In genomic region chrX:40952855-40953254, GRCh38 we compare ENCODE assay signal across 9 cellular contexts.
DNase-seq lines count a peak whose midpoint lies in the region; ATAC-seq and TF ChIP-seq lines count a peak whose summit lies in the region.
"Had no signal": no experiment of that assay in that cellular context is flagged by ENCODE, and none has a peak within 500 bp of the region (broad histone marks: within the 10 kb centered on the region; RNA-seq: fewer than 3 reads in every experiment).

No MANE protein-coding gene starts in this region.

- TF ChIP-seq EP300 in esophagus muscularis mucosa (IDR thresholded peaks at IDR 0.05) = no peak

- ATAC-seq in stimulated activated naive B cell treated with anti-CD40 and anti-IgM and Interleukin-4, amounts not matched to agents 10 μg/mL and 1 μg/mL and 100 μg/mL, for 72 hours (replicated peaks) = peak; percentile 92
- no peak for ATAC-seq in GM21528 (IDR thresholded peaks at IDR 0.05; ENCODE audit: low FRiP score, unreplicated experiment)

- TF ChIP-seq CTCF in OCI-LY3 (IDR thresholded peaks at IDR 0.05; ENCODE audit: low read depth, low read length) (no peak), esophagus muscularis mucosa (IDR thresholded peaks at IDR 0.05) (no peak)

- H3K4me3 ChIP-seq in OCI-LY3 (ENCODE audit: low read length) (peak overlapping the region; percentile 70), esophagus muscularis mucosa (peak overlapping the region; percentile 4 to 47 (median 15))
- H3K4me3 ChIP-seq: prostate gland had no signal

- H3K27ac ChIP-seq in OCI-LY3 (ENCODE audit: low read length) = peak overlapping the region; percentile 93
- no peak overlapping the region for H3K27ac ChIP-seq in esophagus muscularis mucosa (replicated peaks in 1 of 4)
- H3K27ac ChIP-seq: prostate gland had no signal

- peak overlapping the region; percentile 11 for H3K27ac Mint-ChIP-seq in activated CD4-positive, alpha-beta T cell treated with anti-CD3 and anti-CD28 coated beads, Interleukin-2, amount 10 ng/mL, durations not matched to agents 24 days and 14 days
- peak overlapping the region; percentile 94 for H3K27ac Mint-ChIP-seq in stimulated activated naive B cell treated with anti-CD40 and anti-IgM and Interleukin-4, amounts not matched to agents 10 μg/mL and 1 μg/mL and 100 μg/mL, for 72 hours

- H3K36me3 ChIP-seq in OCI-LY3 (replicated peaks; ENCODE audit: low read depth, low read length) = no peaks in the 10 kb centered on the region
- no peaks in the 10 kb centered on the region for H3K36me3 ChIP-seq in esophagus muscularis mucosa
- H3K36me3 ChIP-seq: prostate gland had no signal

- intact Hi-C loops in activated CD4-positive, alpha-beta T cell treated with anti-CD3 and anti-CD28 coated beads, Interleukin-2, amount 10 ng/mL, durations not matched to agents 24 days and 14 days (cut with micrococcal nuclease) = no loop called here
- intact Hi-C loops in esophagus muscularis mucosa (cut with DNase I) = no loop called here

- H3K79me2 ChIP-seq in OCI-LY3 (ENCODE audit: low read length) = no peaks in the 10 kb centered on the region

- no peak for TF ChIP-seq POLR2A in esophagus muscularis mucosa (IDR thresholded peaks at IDR 0.05; ENCODE audit: low read depth)

- H3K4me1 Mint-ChIP-seq in activated CD4-positive, alpha-beta T cell treated with anti-CD3 and anti-CD28 coated beads, Interleukin-2, amount 10 ng/mL, durations not matched to agents 24 days and 14 days = peaks cover 4% of the 10 kb centered on the region
- peaks cover 15 to 24% of the 10 kb centered on the region in 2 donors for H3K4me1 Mint-ChIP-seq in stimulated activated naive B cell treated with anti-CD40 and anti-IgM and Interleukin-4, amounts not matched to agents 10 μg/mL and 1 μg/mL and 100 μg/mL, for 72 hours

- peak overlapping the region; percentile 87 for H3K4me2 ChIP-seq in OCI-LY3 (ENCODE audit: low read length)

- H3K9me3 Mint-ChIP-seq in activated CD4-positive, alpha-beta T cell treated with anti-CD3 and anti-CD28 coated beads, Interleukin-2, amount 10 ng/mL, durations not matched to agents 24 days and 14 days = peaks cover 7% of the 10 kb centered on the region
- peaks cover 1 to 15% of the 10 kb centered on the region in 2 donors for H3K9me3 Mint-ChIP-seq in stimulated activated naive B cell treated with anti-CD40 and anti-IgM and Interleukin-4, amounts not matched to agents 10 μg/mL and 1 μg/mL and 100 μg/mL, for 72 hours

- H4K20me1 ChIP-seq in OCI-LY3 (ENCODE audit: insufficient read depth, low read length) = no peaks in the 10 kb centered on the region

- H2AFZ ChIP-seq in OCI-LY3 (ENCODE audit: low read depth, low read length) = no peak overlapping the region

- peak overlapping the region; percentile 48 for H3K4me3 Mint-ChIP-seq in activated CD4-positive, alpha-beta T cell treated with anti-CD3 and anti-CD28 coated beads, Interleukin-2, amount 10 ng/mL, durations not matched to agents 24 days and 14 days
- peak overlapping the region; percentile 55 to 73 for H3K4me3 Mint-ChIP-seq in stimulated activated naive B cell treated with anti-CD40 and anti-IgM and Interleukin-4, amounts not matched to agents 10 μg/mL and 1 μg/mL and 100 μg/mL, for 72 hours

- no peaks in the 10 kb centered on the region for H3K36me3 Mint-ChIP-seq in activated CD4-positive, alpha-beta T cell treated with anti-CD3 and anti-CD28 coated beads, Interleukin-2, amount 10 ng/mL, durations not matched to agents 24 days and 14 days (ENCODE audit: low read depth)
- peaks cover 2 to 3% of the 10 kb centered on the region in 2 donors for H3K36me3 Mint-ChIP-seq in stimulated activated naive B cell treated with anti-CD40 and anti-IgM and Interleukin-4, amounts not matched to agents 10 μg/mL and 1 μg/mL and 100 μg/mL, for 72 hours

- WGBS in esophagus muscularis mucosa = 46% methylated on average over 4 of the region's 4 CpGs

- DNase-seq in activated CD4-positive, alpha-beta T cell treated with anti-CD3 and anti-CD28 coated beads, Interleukin-2, amount 10 ng/mL, durations not matched to agents 24 days and 14 days = peak; percentile 72
- DNase-seq in activated CD4-positive, alpha-beta T cell treated with anti-CD3 and anti-CD28 coated beads, Interleukin-2, amount 50 U/mL, for 4 hours = no peak
- DNase-seq in esophagus muscularis mucosa (ENCODE audit: extremely low spot score) (no peak), SKM-1 treated with dmso at 0.1 percent for 144 hours (lab: John Stamatoyannopoulos, UW; ENCODE audit: unreplicated experiment) (no peak), NCI-H774 (lab: John Stamatoyannopoulos, UW) (no peak)
- peak; percentile 29 for DNase-seq in stimulated activated naive B cell treated with anti-CD40 and anti-IgM and Interleukin-4, amounts not matched to agents 10 μg/mL and 1 μg/mL and 100 μg/mL, for 72 hours

- H3K9ac ChIP-seq in OCI-LY3 (ENCODE audit: low read length) = peak overlapping the region; percentile 66

- no peaks in the 10 kb centered on the region for H3K9me3 ChIP-seq in OCI-LY3 (ENCODE audit: insufficient read depth, low read length)
- H3K9me3 ChIP-seq in esophagus muscularis mucosa = no peaks in the 10 kb centered on the region
- H3K9me3 ChIP-seq: prostate gland had no signal

- no peaks in the 10 kb centered on the region for H3K27me3 Mint-ChIP-seq in activated CD4-positive, alpha-beta T cell treated with anti-CD3 and anti-CD28 coated beads, Interleukin-2, amount 10 ng/mL, durations not matched to agents 24 days and 14 days
- H3K27me3 Mint-ChIP-seq in stimulated activated naive B cell treated with anti-CD40 and anti-IgM and Interleukin-4, amounts not matched to agents 10 μg/mL and 1 μg/mL and 100 μg/mL, for 72 hours = peaks cover 0 to 3% of the 10 kb centered on the region in 2 donors

- H3K4me1 ChIP-seq in OCI-LY3 (ENCODE audit: low read length) (peaks cover 36% of the 10 kb centered on the region), esophagus muscularis mucosa (no peaks in the 10 kb centered on the region)
- H3K4me1 ChIP-seq: prostate gland had no signal

- H3K27me3 ChIP-seq in OCI-LY3 (ENCODE audit: low read depth, low read length) = no peaks in the 10 kb centered on the region
- no peaks in the 10 kb centered on the region for H3K27me3 ChIP-seq in esophagus muscularis mucosa

Comparison
In these comparisons a context has a peak if more than half of its experiments do, and no peak if none do; other contexts are left out.
1. DNase-seq: peak in activated CD4-positive, alpha-beta T cell treated with anti-CD3 and anti-CD28 coated beads, Interleukin-2, amount 10 ng/mL, durations not matched to agents 24 days and 14 days (single experiment) and stimulated activated naive B cell treated with anti-CD40 and anti-IgM and Interleukin-4, amounts not matched to agents 10 μg/mL and 1 μg/mL and 100 μg/mL, for 72 hours (single experiment); none in activated CD4-positive, alpha-beta T cell treated with anti-CD3 and anti-CD28 coated beads, Interleukin-2, amount 50 U/mL, for 4 hours (0 of 2), esophagus muscularis mucosa (single experiment), SKM-1 treated with dmso at 0.1 percent for 144 hours (single experiment) and NCI-H774 (single experiment).